1 cellular context compared by ENCODE assay signal in the genomic region with DNA sequence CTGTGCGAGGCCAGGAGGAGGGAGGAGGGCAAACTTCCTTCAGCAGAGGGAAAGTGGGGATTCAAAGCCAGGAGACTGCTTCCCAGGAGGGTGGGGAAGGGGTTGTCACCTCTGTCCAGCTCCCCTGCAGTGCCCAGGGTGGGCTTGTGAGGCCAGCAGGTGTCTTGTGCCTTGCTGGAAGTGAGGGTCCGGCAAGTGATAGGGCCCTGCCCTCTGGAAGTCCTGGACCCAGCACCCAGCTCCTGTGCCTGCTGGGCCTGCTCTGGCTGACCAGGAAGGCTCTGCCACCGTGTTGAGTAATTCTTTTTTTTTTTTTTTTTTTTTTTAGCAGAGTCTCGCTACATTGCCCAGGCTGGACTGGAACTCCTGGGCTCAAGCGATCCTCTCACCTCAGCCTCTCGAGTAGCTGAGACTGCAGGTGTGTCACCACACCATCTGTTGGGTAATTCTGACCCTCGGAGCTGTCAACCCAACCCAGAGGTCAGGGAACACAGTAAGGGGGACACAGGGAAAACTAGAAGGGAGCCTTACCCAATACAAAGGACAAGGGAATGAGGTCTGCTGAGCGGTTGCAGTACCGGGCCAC.
TF ChIP-seq lines count a peak whose summit lies in the region.

No MANE protein-coding gene starts in this region.

TF ChIP-seq in GM23338, 12 proteins besides CTCF, POLR2A, EP300 and RAD21 (continued from another document):
- no peak for TF ChIP-seq REST (IDR thresholded peaks at IDR 0.05; ENCODE audit: unreplicated experiment)
- TF ChIP-seq, protein P1, sequence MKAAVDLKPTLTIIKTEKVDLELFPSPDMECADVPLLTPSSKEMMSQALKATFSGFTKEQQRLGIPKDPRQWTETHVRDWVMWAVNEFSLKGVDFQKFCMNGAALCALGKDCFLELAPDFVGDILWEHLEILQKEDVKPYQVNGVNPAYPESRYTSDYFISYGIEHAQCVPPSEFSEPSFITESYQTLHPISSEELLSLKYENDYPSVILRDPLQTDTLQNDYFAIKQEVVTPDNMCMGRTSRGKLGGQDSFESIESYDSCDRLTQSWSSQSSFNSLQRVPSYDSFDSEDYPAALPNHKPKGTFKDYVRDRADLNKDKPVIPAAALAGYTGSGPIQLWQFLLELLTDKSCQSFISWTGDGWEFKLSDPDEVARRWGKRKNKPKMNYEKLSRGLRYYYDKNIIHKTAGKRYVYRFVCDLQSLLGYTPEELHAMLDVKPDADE (IDR thresholded peaks at IDR 0.05): no peak
- TF ChIP-seq ZNF462 (CRISPR knock-in tag; IDR thresholded peaks at IDR 0.05): no peak
- TF ChIP-seq JUNB (IDR thresholded peaks at IDR 0.05; ENCODE audit: unreplicated experiment): no peak
